12 cellular contexts compared by ENCODE assay signal in the genomic region with DNA sequence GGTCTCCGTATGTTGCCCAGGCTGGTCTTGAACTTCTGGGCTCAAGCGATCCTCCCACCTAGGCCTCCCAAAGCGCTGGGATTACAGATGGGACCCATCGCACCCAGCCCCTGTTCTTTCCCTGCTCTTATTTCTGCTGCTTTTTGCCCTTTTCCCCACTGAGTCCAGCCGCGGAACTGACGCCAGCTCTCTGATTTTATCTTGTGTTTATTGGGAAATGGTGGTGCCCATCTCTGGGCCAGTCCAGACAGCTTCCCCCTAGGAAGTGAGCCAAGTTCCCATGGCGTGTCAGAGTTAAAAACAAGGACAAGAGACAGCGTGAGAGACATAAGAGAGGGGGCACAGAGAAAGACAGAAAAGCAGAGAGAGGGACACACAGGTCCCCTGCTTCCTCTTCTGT. TPM values are rescaled to one million over a fixed set of nuclear protein-coding genes. Genes with fewer than 3 reads are reported as not detected.
"Had no signal": no experiment of that assay in that cellular context is flagged by ENCODE, and none has a peak within 500 bp of the region (broad histone marks: within the 10 kb centered on the region; RNA-seq: fewer than 3 reads in every experiment).

No MANE protein-coding gene starts in this region.

RNA-seq across cellular contexts. Expression of a gene that starts 19.5 kb away (rescaled TPM):
- total RNA-seq: activated B cell treated with CpG ODN at 0.5 μM for 24 hours; activated CD4-positive, alpha-beta memory T cell treated with anti-CD3 and anti-CD28 coated beads for 36 hours; activated CD4-positive, alpha-beta T cell treated with anti-CD3 and anti-CD28 coated beads, Interleukin-2, amount 10 ng/mL, durations not matched to agents 7 days and 5 days; activated CD8-positive, alpha-beta memory T cell treated with anti-CD3 and anti-CD28 coated beads for 36 hours; activated naive CD8-positive, alpha-beta T cell treated with anti-CD3 and anti-CD28 coated beads, Interleukin-2, amount 10 ng/mL, durations not matched to agents 7 days and 5 days; activated T-cell treated with anti-CD3 and anti-CD28 coated beads, Interleukin-2, amount 50 U/mL, for 72 hours; activated T-helper 2 cell treated with anti-CD3 and anti-CD28 coated beads, Interferon-gamma antibody, Interleukin-2, Interleukin-4, amounts not matched to agents 10 μg/mL and 5 μg/mL and 100 μg/mL, durations not matched to agents 14 hours and 24 hours and 36 hours; aorta; K562; OCI-LY7; SK-MEL-5; T-cell had no signal
- polyA plus RNA-seq: aorta, K562 had no signal
